Comparison of ENCODE assay signal across 8 cellular contexts in genomic region chr1:145287556-145287953, GRCh38. TPM values are rescaled to one million over a fixed set of nuclear protein-coding genes. Genes with fewer than 3 reads are reported as not detected.
DNase-seq lines count a peak whose midpoint lies in the region; ATAC-seq and TF ChIP-seq lines count a peak whose summit lies in the region.
"Not testable (repeated sequence)": the region's sequence is repeated elsewhere in the genome, so short reads cannot be mapped to it uniquely, and the experiment has no call there.

No MANE protein-coding gene starts in this region.

- not testable (repeated sequence) for TF ChIP-seq EP300 in tibial nerve (IDR thresholded peaks at IDR 0.05)

- not testable (repeated sequence) for H3K9me3 Mint-ChIP-seq in memory B cell

- H3K79me2 ChIP-seq in smooth muscle cell (ENCODE audit: low read depth): not testable (repeated sequence)

- not testable (repeated sequence) for H3K4me1 Mint-ChIP-seq in memory B cell

- not testable (repeated sequence) for H3K27me3 ChIP-seq in smooth muscle cell (ENCODE audit: low read depth); tibial nerve

- TF ChIP-seq POLR2A in tibial nerve (IDR thresholded peaks at IDR 0.05): not testable (repeated sequence)

- WGBS in smooth muscle cell (ENCODE audit: low lambda C conversion rate): 2% methylated on average over 16 of the region's 24 CpGs
- 0 to 2% methylated on average over 8 to 19 of the region's 24 CpGs for WGBS in tibial nerve, 2 donors

- H3K27ac ChIP-seq in smooth muscle cell (ENCODE audit: low read depth); tibial nerve: not testable (repeated sequence)

- not testable (repeated sequence) for ATAC-seq in memory B cell (ENCODE audit: low read depth)

- not testable (repeated sequence) for H3K9ac ChIP-seq in smooth muscle cell (ENCODE audit: low read depth)

- H3K36me3 Mint-ChIP-seq in memory B cell: not testable (repeated sequence)

- H2AFZ ChIP-seq in smooth muscle cell (ENCODE audit: low read depth): peak overlapping the region; percentile 39

- peak overlapping the region; percentile 51 for H3K4me3 ChIP-seq in smooth muscle cell
- H3K4me3 ChIP-seq in tibial nerve: peak overlapping the region in 2 of 4 donors; percentile 26 to 36

- H3F3A ChIP-seq in smooth muscle cell (ENCODE audit: low read depth): not testable (repeated sequence)

- not testable (repeated sequence) for H3K9me3 ChIP-seq in smooth muscle cell (replicated peaks; ENCODE audit: low read depth); tibial nerve

- H3K4me3 Mint-ChIP-seq in memory B cell: peak overlapping the region; percentile 86

- DNase-seq in ELF-1 (ENCODE audit: low read depth, low spot score): peak; percentile 94
- DNase-seq in NCI-H226: peak; percentile 73
- DNase-seq in activated CD4-positive, alpha-beta T cell treated with anti-CD3 and anti-CD28 coated beads for 48 hours: peak; percentile 89
- DNase-seq in amniotic epithelial cell (ENCODE audit: low read depth): peak; percentile 51
- DNase-seq in fibroblast of the conjunctiva (ENCODE audit: low read depth): peak; percentile 55
- peak; percentile 45 to 67 for DNase-seq in memory B cell (ENCODE audit: low spot score in 2 of 2)
- DNase-seq in smooth muscle cell (lab: John Stamatoyannopoulos, UW; ENCODE audit: unreplicated experiment): not testable (repeated sequence)
- DNase-seq in tibial nerve (ENCODE audit: low spot score in 2 of 2): peak; percentile 16 to 20

- not testable (repeated sequence) for H3K27me3 Mint-ChIP-seq in memory B cell

- peak overlapping the region; percentile 79 for H3K4me2 ChIP-seq in smooth muscle cell

- not testable (repeated sequence) for H3K4me1 ChIP-seq in smooth muscle cell (ENCODE audit: low read depth); tibial nerve

- H3K27ac Mint-ChIP-seq in memory B cell: peak overlapping the region; percentile 86

- TF ChIP-seq CTCF in smooth muscle cell (IDR thresholded peaks at IDR 0.05; ENCODE audit: borderline replicate concordance, insufficient read depth, poor library complexity, severe bottlenecking); tibial nerve (IDR thresholded peaks at IDR 0.05): not testable (repeated sequence)

- not testable (repeated sequence) for H4K20me1 ChIP-seq in smooth muscle cell (ENCODE audit: low read depth)

- not testable (repeated sequence) for H3K36me3 ChIP-seq in smooth muscle cell (ENCODE audit: low read depth); tibial nerve

RNA-seq across cellular contexts. Expression of gene PPIAL4D, which starts 45.6 kb away (rescaled TPM):
- total RNA-seq in smooth muscle cell (not detected in 2 replicates), tibial nerve (not detected)
- not detected in 2 replicates for polyA plus RNA-seq in smooth muscle cell
